ENCODE assay signal across 17 cellular contexts in genomic region chr9:114483499-114483898, GRCh38.
"Had no signal": no experiment of that assay in that cellular context is flagged by ENCODE, and none has a peak within 500 bp of the region (broad histone marks: within the 10 kb centered on the region; RNA-seq: fewer than 3 reads in every experiment).

No MANE protein-coding gene starts in this region.

- H3K27me3 ChIP-seq: body of pancreas, gastrocnemius medialis, tibial nerve, uterus had no signal

- H3K27ac ChIP-seq: body of pancreas, coronary artery, gastrocnemius medialis, heart left ventricle, left ventricle myocardium inferior, tibial nerve, uterus had no signal

- H3K4me1 ChIP-seq: gastrocnemius medialis, left ventricle myocardium inferior, tibial nerve, uterus had no signal

- ATAC-seq: activated T-cell treated with anti-CD3 and anti-CD28 coated beads, Interleukin-2, amount 50 U/mL, for 72 hours; body of pancreas; gastrocnemius medialis; heart left ventricle had no signal

- H3K27me3 Mint-ChIP-seq: activated naive CD8-positive, alpha-beta T cell treated with anti-CD3 and anti-CD28 coated beads for 36 hours; stimulated activated naive CD8-positive, alpha-beta T cell treated with anti-CD3 and anti-CD28 coated beads, Interleukin-15, Interleukin-2, amounts not matched to agents 100 ng/mL and 50 ng/mL, for 24 hours had no signal

- H3K36me3 ChIP-seq: gastrocnemius medialis, heart left ventricle, left ventricle myocardium inferior, tibial nerve, uterus had no signal

- H3K4me3 ChIP-seq: body of pancreas, coronary artery, gastrocnemius medialis, heart left ventricle, left ventricle myocardium inferior, tibial nerve, uterus had no signal

- H3K9me3 Mint-ChIP-seq: activated T-cell treated with anti-CD3 and anti-CD28 coated beads, Interleukin-2, amount 50 U/mL, for 72 hours; stimulated activated naive CD8-positive, alpha-beta T cell treated with anti-CD3 and anti-CD28 coated beads, Interleukin-15, Interleukin-2, amounts not matched to agents 100 ng/mL and 50 ng/mL, for 24 hours had no signal

- H3K9me3 ChIP-seq: body of pancreas, gastrocnemius medialis, heart left ventricle, left ventricle myocardium inferior, tibial nerve, uterus had no signal

- H3K4me3 Mint-ChIP-seq: activated naive CD8-positive, alpha-beta T cell treated with anti-CD3 and anti-CD28 coated beads for 36 hours; activated T-cell treated with anti-CD3 and anti-CD28 coated beads, Interleukin-2, amount 50 U/mL, for 72 hours; stimulated activated naive CD8-positive, alpha-beta T cell treated with anti-CD3 and anti-CD28 coated beads, Interleukin-15, Interleukin-2, amounts not matched to agents 100 ng/mL and 50 ng/mL, for 24 hours had no signal

- DNase-seq: activated CD4-positive, alpha-beta T cell treated with anti-CD3 and anti-CD28 coated beads for 48 hours; activated CD4-positive, CD25-positive, alpha-beta regulatory T cell; activated CD8-positive, alpha-beta memory T cell treated with anti-CD3 and anti-CD28 coated beads for 24 hours; activated CD8-positive, alpha-beta memory T cell treated with anti-CD3 and anti-CD28 coated beads, Interleukin-2, amount 50 U/mL, for 48 hours; activated gamma-delta T cell treated with Interleukin-2 at 50 U/mL for 16 hours; activated naive CD8-positive, alpha-beta T cell treated with anti-CD3 and anti-CD28 coated beads for 36 hours; activated T-cell treated with anti-CD3 and anti-CD28 coated beads, Interleukin-2, amount 50 U/mL, for 72 hours; body of pancreas; caudate nucleus; gastrocnemius medialis; heart left ventricle; left ventricle myocardium inferior; retina; uterus had no signal
